1 cellular context compared by ENCODE assay signal in the genomic region with DNA sequence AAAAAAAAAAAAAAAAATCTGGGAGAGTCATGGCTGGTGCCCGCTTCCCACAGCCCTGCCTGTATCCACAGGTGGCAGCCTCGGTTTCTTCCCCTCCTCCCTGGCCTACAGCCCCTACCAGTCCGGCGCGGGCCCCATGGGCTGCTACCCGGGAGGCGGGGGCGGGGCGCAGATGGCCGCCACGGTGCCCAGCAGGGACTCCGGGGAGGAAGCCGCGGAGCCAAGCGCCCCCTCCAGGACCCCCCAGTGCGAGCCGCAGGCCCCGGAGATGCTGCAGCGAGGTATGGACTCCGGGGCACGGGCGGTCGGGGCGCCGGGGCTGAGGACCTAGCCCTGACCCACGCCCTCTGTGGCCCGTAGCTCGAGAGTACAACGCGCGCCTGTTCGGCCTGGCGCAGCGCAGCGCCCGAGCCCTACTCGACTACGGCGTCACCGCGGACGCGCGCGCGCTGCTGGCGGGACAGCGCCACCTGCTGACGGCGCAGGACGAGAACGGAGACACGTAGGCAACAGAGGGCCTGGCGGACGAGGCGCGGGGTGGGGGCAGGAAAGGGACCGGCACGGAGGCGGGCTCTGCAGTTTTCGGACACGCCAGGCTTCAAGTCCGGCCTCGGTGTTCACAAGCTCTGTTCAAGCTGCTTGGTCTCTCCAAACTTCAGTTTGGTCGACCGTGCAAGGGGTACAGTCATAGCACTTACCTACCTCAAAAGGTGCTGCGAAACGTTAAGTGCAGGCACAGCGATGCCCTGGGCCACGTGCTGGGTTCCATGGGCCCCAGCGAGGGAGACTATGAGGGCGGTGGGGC.
A peak's percentile ranks its signal among the peaks of the same experiment; 100 is the strongest.
TF ChIP-seq lines count a peak whose summit lies in the region.

No MANE protein-coding gene starts in this region.

TF ChIP-seq in endothelial cell of umbilical vein, 7 proteins besides CTCF, POLR2A, EP300 and RAD21:
- TF ChIP-seq GATA2 (IDR thresholded peaks at IDR 0.05; ENCODE audit: insufficient read depth, insufficient read length, low read depth, low read length) = no peak
- peak; percentile 80 for TF ChIP-seq POLR2AphosphoS5 (IDR thresholded peaks at IDR 0.05; ENCODE audit: insufficient read depth, low read depth, low read length)
- TF ChIP-seq, protein P1, sequence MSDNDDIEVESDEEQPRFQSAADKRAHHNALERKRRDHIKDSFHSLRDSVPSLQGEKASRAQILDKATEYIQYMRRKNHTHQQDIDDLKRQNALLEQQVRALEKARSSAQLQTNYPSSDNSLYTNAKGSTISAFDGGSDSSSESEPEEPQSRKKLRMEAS (IDR thresholded peaks at IDR 0.05; ENCODE audit: insufficient read depth, insufficient read length) = peak; percentile 37
- no peak for TF ChIP-seq FOS (IDR thresholded peaks at IDR 0.05; ENCODE audit: borderline replicate concordance, insufficient read depth, low read length)
